In genomic region chr1:168217664-168218063, GRCh38 we compare ENCODE assay signal across 3 cellular contexts.
TF ChIP-seq lines count a peak whose summit lies in the region.

No MANE protein-coding gene starts in this region.

TF ChIP-seq in GM23338, 12 proteins besides CTCF, POLR2A, EP300 and RAD21:
- TF ChIP-seq POLR2AphosphoS5 (IDR thresholded peaks at IDR 0.05; ENCODE audit: low read depth) (no peak), JUNB (IDR thresholded peaks at IDR 0.05; ENCODE audit: unreplicated experiment) (no peak), CREB1 (CRISPR knock-in tag; IDR thresholded peaks at IDR 0.05; ENCODE audit: low read depth) (no peak), ETS1 (IDR thresholded peaks at IDR 0.05) (no peak), EZH2phosphoT487 (IDR thresholded peaks at IDR 0.05; ENCODE audit: unreplicated experiment) (no peak), REST (IDR thresholded peaks at IDR 0.05; ENCODE audit: unreplicated experiment) (no peak), STAT1 (IDR thresholded peaks at IDR 0.05; ENCODE audit: unreplicated experiment) (no peak), ZNF114 (CRISPR knock-in tag; IDR thresholded peaks at IDR 0.05) (no peak), EZH2 (IDR thresholded peaks at IDR 0.05; ENCODE audit: low read depth, unreplicated experiment) (no peak), NANOG (IDR thresholded peaks at IDR 0.05; ENCODE audit: borderline replicate concordance) (no peak)

TF ChIP-seq in HEK293, 187 proteins besides CTCF, POLR2A, EP300 and RAD21:
- TF ChIP-seq ZNF335 (tag by site-specific recombination; conservative IDR thresholded peaks at IDR 0.05) = 0 out of 2 replicates have a peak, but pooled peaks have one; percentile 15
- TF ChIP-seq ZBTB48 (tag by site-specific recombination; IDR thresholded peaks at IDR 0.05) = no peak

TF ChIP-seq in WTC11, 78 proteins besides CTCF, POLR2A, EP300 and RAD21:
- TF ChIP-seq ZNF396 (CRISPR knock-in tag; IDR thresholded peaks at IDR 0.05; ENCODE audit: borderline replicate concordance) = no peak
